ENCODE assay signal across 8 cellular contexts in the genomic region with DNA sequence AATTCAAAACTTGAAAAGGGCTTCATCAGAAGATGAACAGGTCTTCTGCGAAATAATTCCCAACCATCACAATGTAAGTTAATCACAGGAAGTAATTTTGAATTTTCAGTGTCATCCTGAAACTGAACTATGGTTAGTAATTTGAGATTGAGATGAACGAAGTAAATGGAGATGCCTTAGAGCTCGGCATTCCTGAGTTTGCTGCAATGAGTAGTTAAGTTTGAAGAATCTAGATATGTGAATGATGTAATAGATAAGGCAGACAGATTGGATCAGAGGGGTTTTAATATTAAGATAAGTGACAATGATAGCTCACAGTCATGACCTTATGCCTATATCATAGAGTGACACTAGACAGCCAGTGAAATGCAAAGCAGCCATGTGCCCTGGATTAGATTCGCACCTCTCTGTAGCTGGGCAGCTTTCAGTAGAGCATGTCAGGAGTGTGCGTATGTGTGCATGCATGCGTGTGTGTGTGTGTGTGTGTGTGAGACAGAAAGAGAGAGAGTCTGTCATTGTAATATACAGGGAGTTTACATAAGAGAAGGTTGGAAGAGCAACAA.
A peak's percentile ranks its signal among the peaks of the same experiment; 100 is the strongest.
DNase-seq lines count a peak whose midpoint lies in the region; ATAC-seq and TF ChIP-seq lines count a peak whose summit lies in the region.

No MANE protein-coding gene starts in this region.

- no peak for TF ChIP-seq POLR2A in IMR-90 (IDR thresholded peaks at IDR 0.05; ENCODE audit: low read depth, low read length)
- no peak for TF ChIP-seq POLR2A in prostate gland (IDR thresholded peaks at IDR 0.05)

- no peak overlapping the region for H2AK9ac ChIP-seq in IMR-90 (replicated peaks; ENCODE audit: low read depth, low read length, poor library complexity)

- ATAC-seq in GM18502 (IDR thresholded peaks at IDR 0.05; ENCODE audit: poor library complexity, unreplicated experiment) (peak; percentile 60), GM21529 (IDR thresholded peaks at IDR 0.05; ENCODE audit: unreplicated experiment) (peak; percentile 47), IMR-90 (ENCODE audit: low read depth) (peak; percentile 34), left ventricle myocardium superior (no peak)

- intact Hi-C loops in IMR-90 (cut with micrococcal nuclease), result no loop called here
- intact Hi-C loops in OCI-LY7 (cut with micrococcal nuclease; ENCODE audit: unreplicated experiment), result loop anchor here (5.0 kb wide), 1 partner anchor 39 kb away; no protein-coding TSS in a partner anchor
- intact Hi-C loops in prostate gland (cut with DNase I), result no loop called here
- intact Hi-C loops in tibial artery (cut with DNase I; ENCODE audit: low total_unique reads), result no loop called here
- intact Hi-C loops in left ventricle myocardium superior (cut with micrococcal nuclease), result no loop called here

- H4K5ac ChIP-seq in IMR-90 (ENCODE audit: low read depth, low read length), result peak overlapping the region; percentile 99

- no peaks in the 10 kb centered on the region for H3K9me2 ChIP-seq in OCI-LY7 (ENCODE audit: insufficient read depth, low read length)

- POLR2A ChIA-PET in IMR-90 (lab: Charles Lee; ENCODE audit: unreplicated experiment) (no interaction called here), OCI-LY7 (lab: Charles Lee) (interaction anchor here (0.5 to 1.6 kb wide), 9 partner anchors 24 to 170 kb away, joined by 3 to 5 read pairs (median 3); no protein-coding TSS in a partner anchor)

- dilution Hi-C loops in IMR-90 (cut with HindIII; ENCODE audit: low sequenced_read_pairs, unreplicated experiment), result no loop called here

- no peaks in the 10 kb centered on the region for H4K20me1 ChIP-seq in IMR-90 (ENCODE audit: insufficient read depth, low read length)
- no peaks in the 10 kb centered on the region for H4K20me1 ChIP-seq in OCI-LY7 (ENCODE audit: insufficient read depth, low read length)

- TF ChIP-seq RAD21 in IMR-90 (IDR thresholded peaks at IDR 0.05; ENCODE audit: low read length), result no peak

- H2AK5ac ChIP-seq in IMR-90 (ENCODE audit: low read depth, low read length), result peak overlapping the region; percentile 97

- H2BK120ac ChIP-seq in IMR-90 (ENCODE audit: low read depth, low read length), result peak overlapping the region; percentile 97

- H3K23ac ChIP-seq in IMR-90 (ENCODE audit: low read depth, low read length), result peak overlapping the region; percentile 96

- no peaks in the 10 kb centered on the region for H3K79me2 ChIP-seq in OCI-LY7 (ENCODE audit: insufficient read depth, low read depth, low read length)

- peak overlapping the region; percentile 90 to 96 for H4K8ac ChIP-seq in IMR-90 (ENCODE audit: low read depth in 2 of 2, low read length in 2 of 2)

- H3K4me2 ChIP-seq in IMR-90 (ENCODE audit: low read depth, low read length) (peak overlapping the region; percentile 3; the same call in 1 of the 2 replicates), OCI-LY7 (ENCODE audit: low read length) (no peak overlapping the region)

- H3K9me1 ChIP-seq in IMR-90 (ENCODE audit: insufficient read depth, low read length), result peaks cover 17% of the 10 kb centered on the region

- H2BK20ac ChIP-seq in IMR-90 (ENCODE audit: low read depth, low read length), result peak overlapping the region; percentile 98

- 33% methylated on average over 2 of the region's 6 CpGs; no CpG with 5 or more reads in 1 of the 2 experiments for WGBS in IMR-90 (ENCODE audit: extremely low coverage in 2 of 2, insufficient read length in 1 of 2), 2 experiments
- WGBS in prostate gland, result 69% methylated on average over 6 of the region's 6 CpGs

- H3K56ac ChIP-seq in IMR-90 (ENCODE audit: extremely low read depth, insufficient read depth, low read length), result peak overlapping the region; percentile 63

- H4K91ac ChIP-seq in IMR-90 (ENCODE audit: insufficient read depth, low read depth, low read length), result peak overlapping the region; percentile 98

- no peak for TF ChIP-seq CTCF in IMR-90 (conservative IDR thresholded peaks at IDR 0.05; ENCODE audit: low read depth, low read length)
- no peak for TF ChIP-seq CTCF in OCI-LY7 (conservative IDR thresholded peaks at IDR 0.05; ENCODE audit: low read length)
- no peak for TF ChIP-seq CTCF in prostate gland (IDR thresholded peaks at IDR 0.05)
- TF ChIP-seq CTCF in tibial artery (IDR thresholded peaks at IDR 0.05), result no peak

- in situ Hi-C loops in IMR-90 (cut with MboI; ENCODE audit: low sequenced_read_pairs), result no loop called here

- H3K14ac ChIP-seq in IMR-90 (replicated peaks; ENCODE audit: low read depth, low read length), result peak overlapping the region; percentile 93

- peak overlapping the region; percentile 96 for H3K4ac ChIP-seq in IMR-90 (ENCODE audit: low read depth, low read length)

- H2BK15ac ChIP-seq in IMR-90 (ENCODE audit: low read depth, low read length), result peak overlapping the region; percentile 98

- H3K36me3 ChIP-seq in IMR-90 (ENCODE audit: control insufficient read depth, insufficient read depth, low read length) (no peaks in the 10 kb centered on the region), OCI-LY7 (ENCODE audit: insufficient read depth, low read length) (no peaks in the 10 kb centered on the region), prostate gland (no peaks in the 10 kb centered on the region), tibial artery (peaks cover 0 to 5% (median 0%) of the 10 kb centered on the region in 3 donors)

- H2BK5ac ChIP-seq in IMR-90 (ENCODE audit: low read depth, low read length, poor library complexity, severe bottlenecking), result peak overlapping the region; percentile 93

- 0 out of 2 replicates have a peak overlapping the region, but pooled peaks have one; percentile 20 for H3K9ac ChIP-seq in IMR-90 (ENCODE audit: low read depth, low read length)

- H3K27me3 ChIP-seq in IMR-90 (ENCODE audit: control insufficient read depth, insufficient read depth, low read length) (no peaks in the 10 kb centered on the region), prostate gland (replicated peaks; ENCODE audit: insufficient read depth) (no peaks in the 10 kb centered on the region), tibial artery (no peaks in the 10 kb centered on the region)

- peak overlapping the region; percentile 98 for H3K27ac ChIP-seq in IMR-90 (ENCODE audit: insufficient read depth, low read length)
- H3K27ac ChIP-seq in OCI-LY7 (ENCODE audit: low read depth, low read length, poor library complexity, severe bottlenecking), result no peak overlapping the region
- no peak overlapping the region for H3K27ac ChIP-seq in prostate gland
- no peak overlapping the region for H3K27ac ChIP-seq in tibial artery

- CTCF ChIA-PET in IMR-90 (lab: Yijun Ruan, JAX), result interaction anchor here (0.6 to 1.5 kb wide), 2 partner anchors 40 to 1060 kb away, joined by 3 to 4 read pairs; no protein-coding TSS in a partner anchor
- CTCF ChIA-PET in OCI-LY7 (lab: Charles Lee; ENCODE audit: unreplicated experiment), result interaction anchor here (0.7 kb wide), 1 partner anchor 33 kb away, joined by 3 read pairs; no protein-coding TSS in a partner anchor

- H3K9me3 ChIP-seq in IMR-90 (ENCODE audit: control insufficient read depth, insufficient read depth, low read length) (peaks cover 5% of the 10 kb centered on the region), OCI-LY7 (ENCODE audit: low read length) (no peaks in the 10 kb centered on the region), prostate gland (no peaks in the 10 kb centered on the region), tibial artery (no peaks in the 10 kb centered on the region)

- H3K79me1 ChIP-seq in IMR-90 (ENCODE audit: low read depth in 1 of 2, low read length in 2 of 2), result peaks cover 13 to 33% of the 10 kb centered on the region in 2 experiments; a peak in 3 of 4 replicates

- H3K4me1 ChIP-seq in IMR-90 (ENCODE audit: control insufficient read depth, insufficient read depth, low read length), result peaks cover 21% of the 10 kb centered on the region
- no peaks in the 10 kb centered on the region for H3K4me1 ChIP-seq in OCI-LY7 (ENCODE audit: insufficient read depth, low read length, poor library complexity, severe bottlenecking)
- H3K4me1 ChIP-seq in prostate gland (replicated peaks), result no peaks in the 10 kb centered on the region
- H3K4me1 ChIP-seq in tibial artery, result peaks cover 0 to 20% (median 3%) of the 10 kb centered on the region in 4 donors

- DNase-seq in IMR-90 (peak; percentile 49), left kidney (ENCODE audit: low read depth, low spot score) (peak; percentile 86), OCI-LY7 (ENCODE audit: low spot score) (no peak), prostate gland (ENCODE audit: low spot score) (no peak), tibial artery (no peak), left ventricle myocardium superior (no peak)

- H3K4me3 ChIP-seq in IMR-90 (ENCODE audit: insufficient read depth, low read depth, low read length), result no peak overlapping the region
- no peak overlapping the region for H3K4me3 ChIP-seq in OCI-LY7 (ENCODE audit: low read depth, low read length, poor library complexity, severe bottlenecking)
- no peak overlapping the region for H3K4me3 ChIP-seq in prostate gland
- no peak overlapping the region for H3K4me3 ChIP-seq in tibial artery

- no TSS peak for BruUV-seq in IMR-90 (replicated peaks; lab: Mats Ljungman, UMichigan)
- no TSS peak for BruUV-seq in OCI-LY7 (replicated peaks; lab: Mats Ljungman, UMichigan)

- H2AFZ ChIP-seq in IMR-90 (replicated peaks; ENCODE audit: low read length, poor library complexity) (peak overlapping the region; percentile 58), OCI-LY7 (ENCODE audit: low read length) (no peak overlapping the region)

- peak overlapping the region; percentile 99 for H3K18ac ChIP-seq in IMR-90 (ENCODE audit: low read depth, low read length)

TF ChIP-seq in IMR-90, 13 proteins besides CTCF, POLR2A, EP300 and RAD21:
- TF ChIP-seq CHD1 (IDR thresholded peaks at IDR 0.05; ENCODE audit: low read depth, low read length) (no peak), CEBPB (IDR thresholded peaks at IDR 0.05; ENCODE audit: low read depth, low read length) (peak; percentile 59; the same call in 1 of the 2 replicates), MAZ (IDR thresholded peaks at IDR 0.05; ENCODE audit: borderline replicate concordance, low read depth, low read length) (no peak), SMC3 (IDR thresholded peaks at IDR 0.05; ENCODE audit: low read depth, low read length) (no peak), RCOR1 (IDR thresholded peaks at IDR 0.05; ENCODE audit: insufficient replicate concordance, low read length) (no peak), BHLHE40 (IDR thresholded peaks at IDR 0.05; ENCODE audit: low read depth, low read length) (no peak; the same call in 1 of the 2 replicates)
TF ChIP-seq in IMR-90: peak in this region for 1.

Comparison
In these comparisons a context has a peak if more than half of its experiments do, and no peak if none do; other contexts are left out.
1. DNase-seq: peak in IMR-90 (single experiment) and left kidney (single experiment); none in OCI-LY7 (single experiment), prostate gland (single experiment), tibial artery (0 of 2) and left ventricle myocardium superior (single experiment).